1 cellular context compared by ENCODE assay signal in the genomic region with DNA sequence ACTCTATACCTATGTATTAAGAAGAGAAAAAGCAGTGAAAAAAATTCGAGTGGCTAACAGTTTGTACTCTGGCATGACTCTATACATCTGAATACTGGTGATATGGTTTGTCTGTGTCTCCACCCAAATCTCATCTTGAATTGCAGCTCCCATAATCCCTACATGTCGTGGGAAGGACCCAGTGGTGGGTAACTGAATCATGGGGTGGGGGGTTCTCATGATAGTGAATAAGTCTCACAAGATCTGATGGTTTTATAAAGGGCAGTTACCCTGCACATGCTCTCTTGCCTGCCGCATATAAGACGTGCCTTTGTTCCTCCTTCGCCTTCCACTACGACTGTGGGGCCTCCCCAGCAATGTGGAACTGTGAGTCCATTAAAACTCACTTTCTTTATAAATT.
TF ChIP-seq lines count a peak whose summit lies in the region.

No MANE protein-coding gene starts in this region.

TF ChIP-seq in GM12878, 131 proteins besides CTCF, POLR2A, EP300 and RAD21 (continued from another document):
- TF ChIP-seq, protein P1, sequence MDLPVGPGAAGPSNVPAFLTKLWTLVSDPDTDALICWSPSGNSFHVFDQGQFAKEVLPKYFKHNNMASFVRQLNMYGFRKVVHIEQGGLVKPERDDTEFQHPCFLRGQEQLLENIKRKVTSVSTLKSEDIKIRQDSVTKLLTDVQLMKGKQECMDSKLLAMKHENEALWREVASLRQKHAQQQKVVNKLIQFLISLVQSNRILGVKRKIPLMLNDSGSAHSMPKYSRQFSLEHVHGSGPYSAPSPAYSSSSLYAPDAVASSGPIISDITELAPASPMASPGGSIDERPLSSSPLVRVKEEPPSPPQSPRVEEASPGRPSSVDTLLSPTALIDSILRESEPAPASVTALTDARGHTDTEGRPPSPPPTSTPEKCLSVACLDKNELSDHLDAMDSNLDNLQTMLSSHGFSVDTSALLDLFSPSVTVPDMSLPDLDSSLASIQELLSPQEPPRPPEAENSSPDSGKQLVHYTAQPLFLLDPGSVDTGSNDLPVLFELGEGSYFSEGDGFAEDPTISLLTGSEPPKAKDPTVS (IDR thresholded peaks at IDR 0.05; ENCODE audit: low read depth, low read length) = no peak
- TF ChIP-seq, protein P2, sequence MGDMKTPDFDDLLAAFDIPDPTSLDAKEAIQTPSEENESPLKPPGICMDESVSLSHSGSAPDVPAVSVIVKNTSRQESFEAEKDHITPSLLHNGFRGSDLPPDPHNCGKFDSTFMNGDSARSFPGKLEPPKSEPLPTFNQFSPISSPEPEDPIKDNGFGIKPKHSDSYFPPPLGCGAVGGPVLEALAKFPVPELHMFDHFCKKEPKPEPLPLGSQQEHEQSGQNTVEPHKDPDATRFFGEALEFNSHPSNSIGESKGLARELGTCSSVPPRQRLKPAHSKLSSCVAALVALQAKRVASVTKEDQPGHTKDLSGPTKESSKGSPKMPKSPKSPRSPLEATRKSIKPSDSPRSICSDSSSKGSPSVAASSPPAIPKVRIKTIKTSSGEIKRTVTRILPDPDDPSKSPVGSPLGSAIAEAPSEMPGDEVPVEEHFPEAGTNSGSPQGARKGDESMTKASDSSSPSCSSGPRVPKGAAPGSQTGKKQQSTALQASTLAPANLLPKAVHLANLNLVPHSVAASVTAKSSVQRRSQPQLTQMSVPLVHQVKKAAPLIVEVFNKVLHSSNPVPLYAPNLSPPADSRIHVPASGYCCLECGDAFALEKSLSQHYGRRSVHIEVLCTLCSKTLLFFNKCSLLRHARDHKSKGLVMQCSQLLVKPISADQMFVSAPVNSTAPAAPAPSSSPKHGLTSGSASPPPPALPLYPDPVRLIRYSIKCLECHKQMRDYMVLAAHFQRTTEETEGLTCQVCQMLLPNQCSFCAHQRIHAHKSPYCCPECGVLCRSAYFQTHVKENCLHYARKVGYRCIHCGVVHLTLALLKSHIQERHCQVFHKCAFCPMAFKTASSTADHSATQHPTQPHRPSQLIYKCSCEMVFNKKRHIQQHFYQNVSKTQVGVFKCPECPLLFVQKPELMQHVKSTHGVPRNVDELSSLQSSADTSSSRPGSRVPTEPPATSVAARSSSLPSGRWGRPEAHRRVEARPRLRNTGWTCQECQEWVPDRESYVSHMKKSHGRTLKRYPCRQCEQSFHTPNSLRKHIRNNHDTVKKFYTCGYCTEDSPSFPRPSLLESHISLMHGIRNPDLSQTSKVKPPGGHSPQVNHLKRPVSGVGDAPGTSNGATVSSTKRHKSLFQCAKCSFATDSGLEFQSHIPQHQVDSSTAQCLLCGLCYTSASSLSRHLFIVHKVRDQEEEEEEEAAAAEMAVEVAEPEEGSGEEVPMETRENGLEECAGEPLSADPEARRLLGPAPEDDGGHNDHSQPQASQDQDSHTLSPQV (IDR thresholded peaks at IDR 0.05) = no peak
- TF ChIP-seq BACH1 (IDR thresholded peaks at IDR 0.05; ENCODE audit: borderline replicate concordance) (no peak), PML (IDR thresholded peaks at IDR 0.05; ENCODE audit: low read length) (no peak), CBX3 (IDR thresholded peaks at IDR 0.05; ENCODE audit: borderline replicate concordance, low read depth) (no peak), ETV6 (conservative IDR thresholded peaks at IDR 0.05 in 1 of 2, IDR thresholded peaks at IDR 0.05 in 1 of 2; ENCODE audit: borderline replicate concordance in 1 of 2, low read depth in 1 of 2) (no peak)
- TF ChIP-seq, protein P3, sequence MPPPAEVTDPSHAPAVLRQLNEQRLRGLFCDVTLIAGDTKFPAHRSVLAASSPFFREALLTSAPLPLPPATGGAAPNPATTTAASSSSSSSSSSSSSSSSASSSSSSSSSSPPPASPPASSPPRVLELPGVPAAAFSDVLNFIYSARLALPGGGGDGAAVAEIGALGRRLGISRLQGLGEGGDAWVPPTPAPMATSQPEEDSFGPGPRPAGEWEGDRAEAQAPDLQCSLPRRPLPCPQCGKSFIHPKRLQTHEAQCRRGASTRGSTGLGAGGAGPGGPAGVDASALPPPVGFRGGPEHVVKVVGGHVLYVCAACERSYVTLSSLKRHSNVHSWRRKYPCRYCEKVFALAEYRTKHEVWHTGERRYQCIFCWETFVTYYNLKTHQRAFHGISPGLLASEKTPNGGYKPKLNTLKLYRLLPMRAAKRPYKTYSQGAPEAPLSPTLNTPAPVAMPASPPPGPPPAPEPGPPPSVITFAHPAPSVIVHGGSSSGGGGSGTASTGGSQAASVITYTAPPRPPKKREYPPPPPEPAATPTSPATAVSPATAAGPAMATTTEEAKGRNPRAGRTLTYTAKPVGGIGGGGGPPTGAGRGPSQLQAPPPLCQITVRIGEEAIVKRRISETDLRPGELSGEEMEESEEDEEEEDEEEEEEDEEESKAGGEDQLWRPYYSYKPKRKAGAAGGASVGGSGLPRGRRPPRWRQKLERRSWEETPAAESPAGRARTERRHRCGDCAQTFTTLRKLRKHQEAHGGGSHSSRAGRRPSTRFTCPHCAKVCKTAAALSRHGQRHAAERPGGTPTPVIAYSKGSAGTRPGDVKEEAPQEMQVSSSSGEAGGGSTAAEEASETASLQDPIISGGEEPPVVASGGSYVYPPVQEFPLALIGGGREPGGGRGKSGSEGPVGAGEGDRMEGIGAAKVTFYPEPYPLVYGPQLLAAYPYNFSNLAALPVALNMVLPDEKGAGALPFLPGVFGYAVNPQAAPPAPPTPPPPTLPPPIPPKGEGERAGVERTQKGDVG (CRISPR knock-in tag; IDR thresholded peaks at IDR 0.05) = no peak
- TF ChIP-seq, protein P4, sequence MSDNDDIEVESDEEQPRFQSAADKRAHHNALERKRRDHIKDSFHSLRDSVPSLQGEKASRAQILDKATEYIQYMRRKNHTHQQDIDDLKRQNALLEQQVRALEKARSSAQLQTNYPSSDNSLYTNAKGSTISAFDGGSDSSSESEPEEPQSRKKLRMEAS (IDR thresholded peaks at IDR 0.05; ENCODE audit: low read depth, low read length) = no peak
